Comparison of ENCODE assay signal across 9 cellular contexts in genomic region chr3:186152889-186153292, GRCh38. TPM values are rescaled to one million over a fixed set of nuclear protein-coding genes. Genes with fewer than 3 reads are reported as not detected.
DNase-seq lines count a peak whose midpoint lies in the region; ATAC-seq and TF ChIP-seq lines count a peak whose summit lies in the region.
"Had no signal": no experiment of that assay in that cellular context is flagged by ENCODE, and none has a peak within 500 bp of the region (broad histone marks: within the 10 kb centered on the region; RNA-seq: fewer than 3 reads in every experiment).

No MANE protein-coding gene starts in this region.

- no peak for TF ChIP-seq POLR2A in Peyer's patch (IDR thresholded peaks at IDR 0.05)

- no peak for TF ChIP-seq CTCF in Peyer's patch (IDR thresholded peaks at IDR 0.05)

- DNase-seq in KG1 (lab: John Stamatoyannopoulos, UW) (peak; percentile 38), midbrain (lab: John Stamatoyannopoulos, UW) (peak; percentile 4), middle frontal gyrus (ENCODE audit: extremely low spot score, low spot score) (no peak), Peyer's patch (no peak), NCI-H524 treated with DMSO at 0.1 percent for 48 hours (lab: John Stamatoyannopoulos, UW) (no peak), posterior vena cava (ENCODE audit: low spot score) (no peak)
- DNase-seq: PC-9 had no signal

- peak; percentile 87 for ATAC-seq in GM18867 (IDR thresholded peaks at IDR 0.05; ENCODE audit: unreplicated experiment)
- ATAC-seq in HG02571 (IDR thresholded peaks at IDR 0.05; ENCODE audit: unreplicated experiment) = peak; percentile 83

- H3K27me3 ChIP-seq in Peyer's patch = no peaks in the 10 kb centered on the region

- no peaks in the 10 kb centered on the region for H3K36me3 ChIP-seq in Peyer's patch

- no peaks in the 10 kb centered on the region for H3K4me1 ChIP-seq in Peyer's patch

- H3K9me3 ChIP-seq in Peyer's patch = no peaks in the 10 kb centered on the region

- intact Hi-C loops in posterior vena cava (cut with DNase I) = no loop called here

- peak overlapping the region in 1 of 4 donors; percentile 13 for H3K27ac ChIP-seq in Peyer's patch
- H3K27ac ChIP-seq: PC-9 had no signal

- H3K4me3 ChIP-seq in Peyer's patch = no peak overlapping the region
- H3K4me3 ChIP-seq: PC-9 had no signal

RNA-seq across cellular contexts. Expression of gene ETV5, which starts 44.0 kb away (rescaled TPM):
- total RNA-seq in Peyer's patch = 1 to 10 TPM; 4.1 to 5.3 (median 4.8) TPM
- 10 to 100 TPM; 15.1 to 26.0 TPM for total RNA-seq in posterior vena cava

Comparison
In these comparisons a context has a peak if more than half of its experiments do, and no peak if none do; other contexts are left out.
1. DNase-seq: peak in KG1 (single experiment) and midbrain (single experiment); none in middle frontal gyrus (single experiment), Peyer's patch (0 of 3), NCI-H524 treated with DMSO at 0.1 percent for 48 hours (single experiment) and posterior vena cava (single experiment).